Comparison of ENCODE assay signal across 8 cellular contexts in the genomic region with DNA sequence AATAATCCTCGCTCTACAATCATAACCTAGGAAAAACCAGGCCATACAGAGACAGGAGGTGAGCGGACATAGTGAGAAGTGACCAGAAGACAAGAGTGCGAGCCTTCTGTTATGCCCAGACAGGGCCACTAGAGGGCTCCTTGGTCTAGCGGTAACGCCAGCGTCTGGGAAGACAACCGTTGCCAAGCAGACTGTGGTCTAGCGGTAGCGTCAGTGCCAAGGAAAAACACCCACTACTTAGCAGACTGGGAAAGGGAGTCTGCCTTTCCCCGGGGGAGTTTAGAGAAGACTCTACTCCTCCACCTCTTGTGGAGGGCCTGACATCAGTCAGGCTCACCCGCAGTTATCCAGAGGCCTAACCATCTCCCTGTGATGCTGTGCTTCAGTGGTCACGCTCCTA. TPM values are rescaled to one million over a fixed set of nuclear protein-coding genes. Genes with fewer than 3 reads are reported as not detected.
A peak's percentile ranks its signal among the peaks of the same experiment; 100 is the strongest.
DNase-seq lines count a peak whose midpoint lies in the region; ATAC-seq, FAIRE-seq and TF ChIP-seq lines count a peak whose summit lies in the region.
"Not testable (repeated sequence)": the region's sequence is repeated elsewhere in the genome, so short reads cannot be mapped to it uniquely, and the experiment has no call there.

No MANE protein-coding gene starts in this region.

- H3K27ac ChIP-seq in right cardiac atrium (ENCODE audit: low read length); pancreas: not testable (repeated sequence)

- H3K9me3 ChIP-seq in right cardiac atrium (ENCODE audit: control insufficient read depth, low read length); pancreas: not testable (repeated sequence)

- not testable (repeated sequence) for H3K36me3 Mint-ChIP-seq in Calu3 (ENCODE audit: insufficient read depth, unreplicated experiment)

- intact Hi-C loops in Calu3 (cut with micrococcal nuclease; ENCODE audit: unreplicated experiment) = loop anchor here (1.0 kb wide), 1 partner anchor 62 kb away; no protein-coding TSS in a partner anchor
- intact Hi-C loops in right cardiac atrium (cut with DNase I) = loop anchor here in 1 of 4 donors (10.0 kb wide), 1 partner anchor 178 kb away; a partner anchor contains a TSS
- intact Hi-C loops in pancreas (cut with DNase I) = not testable (repeated sequence)

- FAIRE-seq in pancreas (lab: Jason Lieb, UNC) = not testable (repeated sequence)

- not testable (repeated sequence) for H3K27me3 ChIP-seq in right cardiac atrium (ENCODE audit: control insufficient read depth, insufficient read depth); pancreas

- not testable (repeated sequence) for H3K4me1 Mint-ChIP-seq in Calu3 (ENCODE audit: low read depth, unreplicated experiment)

- H3K27ac Mint-ChIP-seq in Calu3 (ENCODE audit: unreplicated experiment) = not testable (repeated sequence)

- 29% methylated on average over 12 of the region's 12 CpGs for WGBS in right cardiac atrium
- 26 to 30% methylated on average over 12 of the region's 12 CpGs for WGBS in pancreas, 2 donors

- H3K27me3 Mint-ChIP-seq in Calu3 (ENCODE audit: unreplicated experiment) = peaks cover 13% of the 10 kb centered on the region

- H3K4me3 Mint-ChIP-seq in Calu3 (ENCODE audit: low read depth, unreplicated experiment) = not testable (repeated sequence)

- CTCF ChIA-PET in Calu3 (lab: Charles Lee) = not testable (repeated sequence)

- ATAC-seq in right cardiac atrium, pancreas: not testable (repeated sequence)

- TF ChIP-seq CTCF in Calu3 (IDR thresholded peaks at IDR 0.05; ENCODE audit: unreplicated experiment) (peak; percentile 57), cardiac fibroblast (IDR thresholded peaks at IDR 0.05; ENCODE audit: low read depth, low read length) (peak; percentile 55), pancreas (IDR thresholded peaks at IDR 0.05) (peak; percentile 27 to 39 (median 32))

- H3K36me3 ChIP-seq in pancreas = not testable (repeated sequence)

- in situ Hi-C loops in KBM-7 (cut with MboI; ENCODE audit: low pct_unique_long_range_greater_than_20kb, low sequenced_read_pairs) = not testable (repeated sequence)

- H3K4me3 ChIP-seq in cardiac fibroblast (replicated peaks in 1 of 2; ENCODE audit: low read depth in 2 of 2, low read length in 2 of 2); right cardiac atrium (ENCODE audit: low read length); pancreas: not testable (repeated sequence)

- not testable (repeated sequence) for H3K9me3 Mint-ChIP-seq in Calu3 (ENCODE audit: low read depth, unreplicated experiment)

- DNase-seq in Calu3 = peak; percentile 57
- DNase-seq in KBM-7 = peak; percentile 60
- peak; percentile 66 for DNase-seq in RPMI7951 (ENCODE audit: low read depth)
- DNase-seq in activated CD8-positive, alpha-beta memory T cell treated with anti-CD3 and anti-CD28 coated beads for 24 hours = peak; percentile 68
- peak; percentile 73 to 76 for DNase-seq in cardiac fibroblast (ENCODE audit: low read depth in 2 of 2)
- peak; percentile 58 to 88 (median 80) for DNase-seq in right cardiac atrium
- peak in 5 of 6 donors; percentile 22 to 64 (median 50) for DNase-seq in pancreas
- peak; percentile 35 for DNase-seq in stimulated activated naive CD4-positive, alpha-beta T cell treated with Interleukin-2 at 50 U/mL for 16 hours (lab: John Stamatoyannopoulos, UW)

- H3K4me1 ChIP-seq in right cardiac atrium (ENCODE audit: control insufficient read depth, insufficient read depth, low read length); pancreas: not testable (repeated sequence)

- not testable (repeated sequence) for BruUV-seq in Calu3 (replicated peaks; lab: Mats Ljungman, UMichigan)

RNA-seq across cellular contexts. Expression of a gene that starts 58.6 kb away (rescaled TPM):
- total RNA-seq in Calu3 (2022) (not detected in 2 replicates), right cardiac atrium (1 to 10 TPM; 1.3 to 2.1 (median 1.9) TPM), pancreas (1 to 10 TPM; 1.5 to 4.1 (median 2.7) TPM)
- total RNA-seq in RPMI7951 (2014; rRNA removed; shearing (Covaris generic)) = 0.10 and 0.12 TPM in 2 replicates
- polyA plus RNA-seq in right cardiac atrium (1.2 TPM), pancreas (1 to 10 TPM; 4.5 to 5.9 TPM)
